9 cellular contexts compared by ENCODE assay signal in genomic region chr3:184018424-184018973, GRCh38. TPM values are rescaled to one million over a fixed set of nuclear protein-coding genes. Genes with fewer than 3 reads are reported as not detected.
DNase-seq lines count a peak whose midpoint lies in the region; ATAC-seq and TF ChIP-seq lines count a peak whose summit lies in the region.
"Had no signal": no experiment of that assay in that cellular context is flagged by ENCODE, and none has a peak within 500 bp of the region (broad histone marks: within the 10 kb centered on the region; RNA-seq: fewer than 3 reads in every experiment).

No MANE protein-coding gene starts in this region.

- H3K27me3 Mint-ChIP-seq in activated CD4-positive, alpha-beta T cell treated with anti-CD3 and anti-CD28 coated beads, Interleukin-2, amount 10 ng/mL, durations not matched to agents 24 days and 14 days: peaks cover 9% of the 10 kb centered on the region

- no peaks in the 10 kb centered on the region for H3K9me3 ChIP-seq in liver (ENCODE audit: control insufficient read depth in 4 of 4, low read length in 3 of 4)
- H3K9me3 ChIP-seq in thoracic aorta: no peaks in the 10 kb centered on the region

- peak overlapping the region; percentile 40 to 75 for H3K9ac ChIP-seq in liver (ENCODE audit: low read depth in 1 of 2, low read length in 2 of 2)

- H3K36me3 ChIP-seq in liver (ENCODE audit: control insufficient read depth in 4 of 4, insufficient read depth in 3 of 4, low read depth in 1 of 4, low read length in 3 of 4) (peaks cover 0 to 4% (median under 1%) of the 10 kb centered on the region in 4 donors), thoracic aorta (peaks cover under 1% of the 10 kb centered on the region)

- no peak for TF ChIP-seq RAD21 in liver (IDR thresholded peaks at IDR 0.05)

- peak overlapping the region; percentile 90 for H3K27ac Mint-ChIP-seq in activated CD4-positive, alpha-beta T cell treated with anti-CD3 and anti-CD28 coated beads, Interleukin-2, amount 10 ng/mL, durations not matched to agents 24 days and 14 days

- peaks cover 5% of the 10 kb centered on the region for H3K36me3 Mint-ChIP-seq in activated CD4-positive, alpha-beta T cell treated with anti-CD3 and anti-CD28 coated beads, Interleukin-2, amount 10 ng/mL, durations not matched to agents 24 days and 14 days (ENCODE audit: low read depth)

- ATAC-seq in thoracic aorta (ENCODE audit: insufficient number of reproducible peaks, low FRiP score, low read depth): no peak
- no peak for ATAC-seq in GM19328 (IDR thresholded peaks at IDR 0.05; ENCODE audit: unreplicated experiment)

- peaks cover 0 to 12% (median 6%) of the 10 kb centered on the region in 4 donors for H3K4me1 ChIP-seq in liver (ENCODE audit: control insufficient read depth in 4 of 4, insufficient read depth in 4 of 4, low read length in 3 of 4)
- peaks cover 5 to 11% of the 10 kb centered on the region in 2 donors for H3K4me1 ChIP-seq in thoracic aorta (ENCODE audit: control insufficient read depth in 1 of 2, low read depth in 2 of 2)

- H3K4me3 Mint-ChIP-seq in activated CD4-positive, alpha-beta T cell treated with anti-CD3 and anti-CD28 coated beads, Interleukin-2, amount 10 ng/mL, durations not matched to agents 24 days and 14 days: peak overlapping the region; percentile 99

- H3K27me3 ChIP-seq in liver (ENCODE audit: control insufficient read depth in 4 of 4, insufficient read depth in 4 of 4, low read length in 3 of 4) (no peaks in the 10 kb centered on the region), thoracic aorta (replicated peaks; ENCODE audit: insufficient read depth) (no peaks in the 10 kb centered on the region)

- peaks cover 28% of the 10 kb centered on the region for H3K4me1 Mint-ChIP-seq in activated CD4-positive, alpha-beta T cell treated with anti-CD3 and anti-CD28 coated beads, Interleukin-2, amount 10 ng/mL, durations not matched to agents 24 days and 14 days

- intact Hi-C loops in activated CD4-positive, alpha-beta T cell treated with anti-CD3 and anti-CD28 coated beads, Interleukin-2, amount 10 ng/mL, durations not matched to agents 24 days and 14 days (cut with micrococcal nuclease): loop anchor here (5.0 to 10.0 kb wide), 4 partner anchors 139 to 794 kb away; partner anchors contain the start of genes DVL3, KLHL24 and VPS8

- peak overlapping the region; percentile 100 for H3K27ac ChIP-seq in angular gyrus (ENCODE audit: low read depth, low read length)
- peak overlapping the region; percentile 60 to 67 for H3K27ac ChIP-seq in liver (ENCODE audit: low read depth in 1 of 2, low read length in 2 of 2)
- H3K27ac ChIP-seq in thoracic aorta: peak overlapping the region; percentile 26 to 38

- no peak for DNase-seq in activated CD4-positive, alpha-beta T cell treated with anti-CD3 and anti-CD28 coated beads, Interleukin-2, amount 10 ng/mL, durations not matched to agents 24 days and 14 days
- no peak for DNase-seq in activated CD4-positive, alpha-beta T cell treated with anti-CD3 and anti-CD28 coated beads, Interleukin-2, amount 50 U/mL, for 1 hour
- DNase-seq in thoracic aorta (ENCODE audit: low spot score) (no peak), GM20000 (ENCODE audit: low spot score) (no peak), NCI-H526 (lab: John Stamatoyannopoulos, UW) (no peak)

- H3K9me3 Mint-ChIP-seq in activated CD4-positive, alpha-beta T cell treated with anti-CD3 and anti-CD28 coated beads, Interleukin-2, amount 10 ng/mL, durations not matched to agents 24 days and 14 days: no peaks in the 10 kb centered on the region

- TF ChIP-seq CTCF in liver (IDR thresholded peaks at IDR 0.05; ENCODE audit: low read depth, low read length, missing input control) (no peak), thoracic aorta (IDR thresholded peaks at IDR 0.05) (no peak), GM20000 (IDR thresholded peaks at IDR 0.05; ENCODE audit: extremely low read depth, missing control alignments) (no peak)

- WGBS in liver: 90% methylated on average over 21 of the region's 21 CpGs

- H3K4me3 ChIP-seq in liver (ENCODE audit: low read depth in 1 of 3, low read length in 3 of 3): peak overlapping the region; percentile 70 to 98 (median 90)
- peak overlapping the region; percentile 83 for H3K4me3 ChIP-seq in thoracic aorta

TF ChIP-seq in liver, 16 proteins besides CTCF, POLR2A, EP300 and RAD21:
- TF ChIP-seq REST (IDR thresholded peaks at IDR 0.05) (no peak), MAX (IDR thresholded peaks at IDR 0.05) (no peak), SP1 (IDR thresholded peaks at IDR 0.05) (no peak), GABPA (IDR thresholded peaks at IDR 0.05 in 1 of 2, conservative IDR thresholded peaks at IDR 0.05 in 1 of 2) (no peak), YY1 (IDR thresholded peaks at IDR 0.05) (no peak), FOXA1 (IDR thresholded peaks at IDR 0.05) (no peak), EGR1 (IDR thresholded peaks at IDR 0.05; ENCODE audit: low read depth in 2 of 2) (no peak), NR2F2 (IDR thresholded peaks at IDR 0.05) (no peak), FOXA2 (IDR thresholded peaks at IDR 0.05) (no peak), HNF4G (IDR thresholded peaks at IDR 0.05) (no peak), ZBTB33 (IDR thresholded peaks at IDR 0.05) (no peak), RXRA (IDR thresholded peaks at IDR 0.05) (no peak), ATF3 (IDR thresholded peaks at IDR 0.05) (no peak), TAF1 (conservative IDR thresholded peaks at IDR 0.05) (no peak), JUND (IDR thresholded peaks at IDR 0.05) (no peak)

RNA-seq across cellular contexts. Expression of gene ABCC5, which starts 0.8 kb away (rescaled TPM):
- 19.7 and 22.1 TPM in 2 replicates for total RNA-seq in activated CD4-positive, alpha-beta T cell treated with anti-CD3 and anti-CD28 coated beads, Interleukin-2, amount 10 ng/mL, durations not matched to agents 24 days and 14 days
- total RNA-seq in liver (10 to 100 TPM; 12.5 to 35.7 TPM), thoracic aorta (10 to 100 TPM; 20.8 to 26.2 TPM)
- polyA plus RNA-seq in liver: 1 to 10 TPM; 2.8 to 3.7 TPM

RNA-seq across cellular contexts. Expression of gene HTR3D, which starts 13.0 kb away (rescaled TPM):
- not detected in 2 replicates for total RNA-seq in activated CD4-positive, alpha-beta T cell treated with anti-CD3 and anti-CD28 coated beads, Interleukin-2, amount 10 ng/mL, durations not matched to agents 24 days and 14 days
- total RNA-seq in liver: not detected
- not detected for polyA plus RNA-seq in liver
- total RNA-seq in thoracic aorta: not detected
- total RNA-seq: LHCN-M2 had no signal

RNA-seq across cellular contexts. Expression of gene HTR3C, which starts 34.3 kb away (rescaled TPM):
- total RNA-seq in activated CD4-positive, alpha-beta T cell treated with anti-CD3 and anti-CD28 coated beads, Interleukin-2, amount 10 ng/mL, durations not matched to agents 24 days and 14 days: not detected in 2 replicates
- total RNA-seq in liver: not detected
- not detected for polyA plus RNA-seq in liver
- total RNA-seq in thoracic aorta: not detected
- total RNA-seq: LHCN-M2 had no signal

Comparison
In these comparisons a context has a peak if more than half of its experiments do, and no peak if none do; other contexts are left out.
1. H3K27ac ChIP-seq: peak in every context shown above with its lines; median percentile 100 in angular gyrus; 64 in liver; 32 in thoracic aorta.